ENCODE assay signal across 27 cellular contexts in genomic region chr11:1469911-1470680, GRCh38.
"Had no signal": no experiment of that assay in that cellular context is flagged by ENCODE, and none has a peak within 500 bp of the region (broad histone marks: within the 10 kb centered on the region; RNA-seq: fewer than 3 reads in every experiment).

No MANE protein-coding gene starts in this region.

- H3K27me3 ChIP-seq: colonic mucosa, dorsolateral prefrontal cortex, pancreas had no signal

- DNase-seq: activated CD4-positive, alpha-beta memory T cell treated with anti-CD3 and anti-CD28 coated beads for 36 hours; activated CD4-positive, alpha-beta T cell treated with anti-CD3 and anti-CD28 coated beads, Interleukin-2, amount 10 ng/mL, durations not matched to agents 24 days and 14 days; activated CD4-positive, CD25-positive, alpha-beta regulatory T cell treated with anti-CD3 and anti-CD28 coated beads, Interleukin-2, amount 50 U/mL, for 72 hours; activated CD8-positive, alpha-beta memory T cell treated with anti-CD3 and anti-CD28 coated beads, Interleukin-2, amount 50 U/mL, for 48 hours; activated T-cell treated with anti-CD3 and anti-CD28 coated beads, Interleukin-2, amount 50 U/mL, for 4 hours; cerebellar nuclear complex; colonic mucosa; dorsolateral prefrontal cortex; effector memory CD4-positive, alpha-beta T cell; erythroblast; kidney glomerular epithelial cell; midbrain; naive thymus-derived CD4-positive, alpha-beta T cell; nucleus accumbens; stimulated activated CD4-positive, alpha-beta T cell treated with anti-CD3 and anti-CD28 coated beads, Interleukin-12 subunit alpha, Interleukin-12 subunit beta, amount 100 ng/mL, for 4 hours; stimulated activated CD4-positive, alpha-beta T cell treated with anti-CD3 and anti-CD28 coated beads, Interleukin-4, amount 100 ng/mL, for 1 hour; T-helper 2 cell; trophoblast cell had no signal

- H3K4me1 Mint-ChIP-seq: activated CD4-positive, alpha-beta T cell treated with anti-CD3 and anti-CD28 coated beads, Interleukin-2, amount 10 ng/mL, durations not matched to agents 24 days and 14 days; activated naive CD4-positive, alpha-beta T cell treated with anti-CD3 and anti-CD28 coated beads, Interleukin-2, amount 50 U/mL, for 24 hours; memory B cell; naive thymus-derived CD4-positive, alpha-beta T cell had no signal

- H3K27me3 Mint-ChIP-seq: activated CD4-positive, alpha-beta memory T cell treated with anti-CD3 and anti-CD28 coated beads for 36 hours; activated CD4-positive, alpha-beta T cell treated with anti-CD3 and anti-CD28 coated beads, Interleukin-2, amount 10 ng/mL, durations not matched to agents 24 days and 14 days; activated naive CD4-positive, alpha-beta T cell treated with anti-CD3 and anti-CD28 coated beads, Interleukin-2, amount 50 U/mL, for 24 hours; memory B cell; naive thymus-derived CD4-positive, alpha-beta T cell; stimulated activated naive CD8-positive, alpha-beta T cell treated with anti-CD3 and anti-CD28 coated beads, Interleukin-15, Interleukin-2, amounts not matched to agents 100 ng/mL and 50 ng/mL, for 24 hours had no signal

- H3K4me3 Mint-ChIP-seq: activated CD4-positive, alpha-beta memory T cell treated with anti-CD3 and anti-CD28 coated beads for 36 hours; activated CD4-positive, alpha-beta T cell treated with anti-CD3 and anti-CD28 coated beads, Interleukin-2, amount 10 ng/mL, durations not matched to agents 24 days and 14 days; activated naive CD4-positive, alpha-beta T cell treated with anti-CD3 and anti-CD28 coated beads, Interleukin-2, amount 50 U/mL, for 24 hours; activated T-cell treated with anti-CD3 and anti-CD28 coated beads, Interleukin-2, amount 50 U/mL, for 4 hours; memory B cell; naive thymus-derived CD4-positive, alpha-beta T cell; stimulated activated naive CD8-positive, alpha-beta T cell treated with anti-CD3 and anti-CD28 coated beads, Interleukin-15, Interleukin-2, amounts not matched to agents 100 ng/mL and 50 ng/mL, for 24 hours had no signal

- H3K4me1 ChIP-seq: colonic mucosa, pancreas, prostate gland had no signal

- H3K4me3 ChIP-seq: colonic mucosa, dorsolateral prefrontal cortex, pancreas, prostate gland, thoracic aorta had no signal

- H3K9me3 ChIP-seq: colonic mucosa, pancreas, prostate gland, thoracic aorta had no signal

- H3K27ac Mint-ChIP-seq: activated CD4-positive, alpha-beta memory T cell treated with anti-CD3 and anti-CD28 coated beads for 36 hours; activated CD4-positive, alpha-beta T cell treated with anti-CD3 and anti-CD28 coated beads, Interleukin-2, amount 10 ng/mL, durations not matched to agents 24 days and 14 days; activated naive CD4-positive, alpha-beta T cell treated with anti-CD3 and anti-CD28 coated beads, Interleukin-2, amount 50 U/mL, for 24 hours; activated T-helper 2 cell treated with anti-CD3 and anti-CD28 coated beads, Interferon-gamma antibody, Interleukin-2, Interleukin-4, amounts not matched to agents 10 μg/mL and 5 μg/mL and 100 μg/mL, durations not matched to agents 14 hours and 24 hours and 36 hours; memory B cell; naive thymus-derived CD4-positive, alpha-beta T cell; stimulated activated naive CD8-positive, alpha-beta T cell treated with anti-CD3 and anti-CD28 coated beads, Interleukin-15, Interleukin-2, amounts not matched to agents 100 ng/mL and 50 ng/mL, for 24 hours had no signal

- H3K9me3 Mint-ChIP-seq: activated CD4-positive, alpha-beta memory T cell treated with anti-CD3 and anti-CD28 coated beads for 36 hours; activated CD4-positive, alpha-beta T cell treated with anti-CD3 and anti-CD28 coated beads, Interleukin-2, amount 10 ng/mL, durations not matched to agents 24 days and 14 days; activated naive CD4-positive, alpha-beta T cell treated with anti-CD3 and anti-CD28 coated beads, Interleukin-2, amount 50 U/mL, for 24 hours; activated T-cell treated with anti-CD3 and anti-CD28 coated beads, Interleukin-2, amount 50 U/mL, for 4 hours; activated T-helper 2 cell treated with anti-CD3 and anti-CD28 coated beads, Interferon-gamma antibody, Interleukin-2, Interleukin-4, amounts not matched to agents 10 μg/mL and 5 μg/mL and 100 μg/mL, durations not matched to agents 14 hours and 24 hours and 36 hours; memory B cell; stimulated activated naive CD8-positive, alpha-beta T cell treated with anti-CD3 and anti-CD28 coated beads, Interleukin-15, Interleukin-2, amounts not matched to agents 100 ng/mL and 50 ng/mL, for 24 hours had no signal

- ATAC-seq: activated T-cell treated with anti-CD3 and anti-CD28 coated beads, Interleukin-2, amount 50 U/mL, for 4 hours; naive thymus-derived CD4-positive, alpha-beta T cell; pancreas; SK-N-SH treated with all-trans-retinoic acid at 6 μM for 48 hours had no signal

- H3K27ac ChIP-seq: colonic mucosa, dorsolateral prefrontal cortex, pancreas, prostate gland, thoracic aorta had no signal

- FAIRE-seq: pancreas, urothelium cell line had no signal

- H3K36me3 Mint-ChIP-seq: activated CD4-positive, alpha-beta memory T cell treated with anti-CD3 and anti-CD28 coated beads for 36 hours had no signal
